Comparison of ENCODE assay signal across 8 cellular contexts in the genomic region with DNA sequence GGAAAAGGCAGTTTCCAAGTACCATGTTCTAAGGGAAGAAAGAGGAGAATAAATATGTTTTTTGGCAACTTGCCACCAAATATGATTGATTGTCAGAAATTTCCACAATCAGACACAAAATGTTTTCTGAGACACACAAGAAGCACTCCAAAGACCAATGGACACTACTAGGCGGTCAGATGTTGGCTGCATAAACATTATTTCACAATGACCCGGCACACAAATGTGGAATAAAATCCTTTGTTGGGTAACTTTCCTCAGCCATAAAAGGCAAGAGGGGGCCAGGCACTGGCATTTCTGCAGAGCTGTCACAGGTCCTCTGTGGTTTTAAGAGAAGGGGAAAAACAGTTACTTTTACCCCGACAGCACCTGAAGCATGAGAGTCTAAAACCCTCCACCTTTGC. TPM values are rescaled to one million over a fixed set of nuclear protein-coding genes. Genes with fewer than 3 reads are reported as not detected.
DNase-seq lines count a peak whose midpoint lies in the region; ATAC-seq and TF ChIP-seq lines count a peak whose summit lies in the region.

No MANE protein-coding gene starts in this region.

- H3K4me1 ChIP-seq in right atrium auricular region (peaks cover 0 to 64% of the 10 kb centered on the region in 2 donors), stomach smooth muscle (ENCODE audit: control insufficient read depth, insufficient read depth, low read length) (peaks cover 37% of the 10 kb centered on the region)

- H3K9me3 ChIP-seq in right atrium auricular region: no peaks in the 10 kb centered on the region
- no peaks in the 10 kb centered on the region for H3K9me3 ChIP-seq in stomach smooth muscle (ENCODE audit: control insufficient read depth in 2 of 2, low read length in 2 of 2)

- no peaks in the 10 kb centered on the region for H3K27me3 ChIP-seq in right atrium auricular region
- H3K27me3 ChIP-seq in stomach smooth muscle (ENCODE audit: control insufficient read depth in 1 of 2, insufficient read depth in 2 of 2, low read length in 2 of 2): no peaks in the 10 kb centered on the region

- no peak for TF ChIP-seq CTCF in right atrium auricular region (IDR thresholded peaks at IDR 0.05)

- H3K4me1 Mint-ChIP-seq in T-cell: peaks cover 12 to 20% (median 17%) of the 10 kb centered on the region in 3 donors

- peak in 2 of 3 experiments; percentile 13 to 73 for DNase-seq in NCI-H1417 (lab: John Stamatoyannopoulos, UW)
- no peak for DNase-seq in NCI-H1417 treated with DMSO at 0.1 percent for 48 hours (lab: John Stamatoyannopoulos, UW)
- no peak for DNase-seq in T-cell
- DNase-seq in right atrium auricular region (ENCODE audit: low spot score): peak; percentile 88
- no peak for DNase-seq in glomerular visceral epithelial cell (ENCODE audit: extremely low spot score)
- no peak for DNase-seq in HK-2 (ENCODE audit: unreplicated experiment)

- H3K27ac ChIP-seq in right atrium auricular region (peak overlapping the region; percentile 81 to 85), stomach smooth muscle (ENCODE audit: low read length) (peak overlapping the region; percentile 60)

- H3K4me3 Mint-ChIP-seq in T-cell: no peak overlapping the region

- H3K9ac ChIP-seq in stomach smooth muscle (ENCODE audit: low read length in 2 of 2): no peak overlapping the region

- ATAC-seq in T-cell (replicated peaks in 1 of 4) (no peak), GM19324 (IDR thresholded peaks at IDR 0.05; ENCODE audit: low FRiP score, unreplicated experiment) (no peak)

- H3K36me3 Mint-ChIP-seq in T-cell: peaks cover 29% of the 10 kb centered on the region

- no peaks in the 10 kb centered on the region for H3K9me3 Mint-ChIP-seq in T-cell

- peak overlapping the region; percentile 52 to 82 for H3K27ac Mint-ChIP-seq in T-cell

- no peaks in the 10 kb centered on the region for H3K27me3 Mint-ChIP-seq in T-cell

- H3K36me3 ChIP-seq in right atrium auricular region (peaks cover 31% of the 10 kb centered on the region), stomach smooth muscle (ENCODE audit: control insufficient read depth in 2 of 2, insufficient read depth in 2 of 2, low read length in 2 of 2) (peaks cover 36 to 39% of the 10 kb centered on the region in 2 donors)

- CTCF ChIA-PET in T-cell (lab: Charles Lee): no interaction called here

- H3K4me3 ChIP-seq in right atrium auricular region (no peak overlapping the region), stomach smooth muscle (ENCODE audit: low read length in 2 of 2) (no peak overlapping the region)

- POLR2A ChIA-PET in T-cell (lab: Charles Lee): no interaction called here

RNA-seq across cellular contexts. Expression of a gene that starts 12.9 kb away (rescaled TPM):
- total RNA-seq in T-cell: 10 to 100 TPM in 3 of 5 donors, 1 to 10 TPM in 2; 6.6 to 13.2 (median 11.3) TPM
- 1 to 10 TPM; 4.4 to 5.0 TPM for total RNA-seq in right atrium auricular region

RNA-seq across cellular contexts. Expression of a gene that starts 37.4 kb away (rescaled TPM):
- total RNA-seq in T-cell (10 to 100 TPM in 3 of 5 donors, 1 to 10 TPM in 2; 7.0 to 17.6 (median 12.3) TPM), right atrium auricular region (1 to 10 TPM; 1.5 to 4.8 TPM)

Comparison
In these comparisons a context has a peak if more than half of its experiments do, and no peak if none do; other contexts are left out.
1. DNase-seq: peak in NCI-H1417 (2 of 3) and right atrium auricular region (single experiment); none in NCI-H1417 treated with DMSO at 0.1 percent for 48 hours (single experiment), T-cell (0 of 34), glomerular visceral epithelial cell (single experiment) and HK-2 (single experiment).